ENCODE assay signal across 6 cellular contexts in the genomic region with DNA sequence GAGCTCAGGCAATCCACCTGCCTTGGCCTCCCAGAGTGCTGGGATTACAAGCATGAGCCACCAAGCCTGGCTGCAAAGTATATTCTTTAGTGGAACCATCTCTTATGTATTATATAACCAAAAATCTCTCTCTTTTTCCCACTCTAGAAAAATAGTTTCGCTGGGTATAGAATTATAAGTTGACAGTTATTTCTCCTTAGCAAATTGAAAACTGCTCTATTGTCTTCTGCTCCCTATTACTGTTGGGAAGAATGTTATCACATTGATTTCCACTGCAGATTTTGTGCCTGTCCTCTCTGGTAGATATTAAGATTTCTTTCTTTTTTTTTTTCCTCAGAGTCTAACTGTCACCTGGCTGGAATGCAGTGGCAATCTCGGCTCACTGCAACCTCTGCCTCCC.
"Had no signal": no experiment of that assay in that cellular context is flagged by ENCODE, and none has a peak within 500 bp of the region (broad histone marks: within the 10 kb centered on the region; RNA-seq: fewer than 3 reads in every experiment).

No MANE protein-coding gene starts in this region.

- FAIRE-seq: HTR-8/SVneo had no signal

- DNase-seq: IMR-90, KBM-7, KG1 had no signal

- H3K27ac ChIP-seq: HL-60, KMS-11 had no signal

- H3K9ac ChIP-seq: KMS-11 had no signal

- H3K4me2 ChIP-seq: KMS-11 had no signal
